Comparison of ENCODE assay signal across 1 cellular context in the genomic region with DNA sequence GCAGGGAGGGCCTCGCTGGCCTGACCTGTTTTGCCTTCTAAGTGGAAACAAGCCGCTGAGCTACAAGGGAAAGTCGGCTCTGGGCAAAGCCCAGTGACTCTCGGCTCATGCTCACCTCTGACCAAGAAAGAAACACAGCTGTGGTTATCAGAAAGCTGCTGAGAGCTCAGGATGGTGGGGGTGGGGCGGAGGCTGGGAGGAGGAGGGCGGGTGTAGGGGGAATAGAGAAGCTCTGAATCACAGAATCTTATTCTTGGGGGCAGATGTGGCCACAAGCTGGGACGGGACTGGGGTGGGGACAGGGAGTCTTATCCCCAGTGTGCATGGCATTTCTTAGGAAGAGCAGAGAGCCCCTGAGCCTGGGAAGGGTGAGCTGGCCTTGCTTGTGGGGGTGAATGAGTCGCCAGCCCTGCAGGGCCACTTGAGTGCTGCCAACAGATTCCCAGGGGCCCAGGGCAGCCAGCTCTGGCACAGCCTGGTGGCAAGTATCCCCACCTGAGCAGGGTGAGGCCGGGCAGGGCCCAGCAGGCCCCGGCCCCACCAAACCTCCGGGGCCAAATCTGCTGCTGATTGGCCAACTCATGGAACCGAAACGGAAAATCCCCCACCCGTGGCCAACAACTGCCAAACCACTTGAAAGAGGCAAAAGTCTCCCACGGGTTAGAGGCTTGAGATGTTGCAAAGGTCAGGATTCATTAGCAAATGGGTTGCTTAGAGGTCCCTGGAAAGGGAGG.
TF ChIP-seq lines count a peak whose summit lies in the region.

No MANE protein-coding gene starts in this region.

TF ChIP-seq in HepG2, 621 proteins besides CTCF, POLR2A, EP300 and RAD21 (continued from another document):
- TF ChIP-seq, protein P1, sequence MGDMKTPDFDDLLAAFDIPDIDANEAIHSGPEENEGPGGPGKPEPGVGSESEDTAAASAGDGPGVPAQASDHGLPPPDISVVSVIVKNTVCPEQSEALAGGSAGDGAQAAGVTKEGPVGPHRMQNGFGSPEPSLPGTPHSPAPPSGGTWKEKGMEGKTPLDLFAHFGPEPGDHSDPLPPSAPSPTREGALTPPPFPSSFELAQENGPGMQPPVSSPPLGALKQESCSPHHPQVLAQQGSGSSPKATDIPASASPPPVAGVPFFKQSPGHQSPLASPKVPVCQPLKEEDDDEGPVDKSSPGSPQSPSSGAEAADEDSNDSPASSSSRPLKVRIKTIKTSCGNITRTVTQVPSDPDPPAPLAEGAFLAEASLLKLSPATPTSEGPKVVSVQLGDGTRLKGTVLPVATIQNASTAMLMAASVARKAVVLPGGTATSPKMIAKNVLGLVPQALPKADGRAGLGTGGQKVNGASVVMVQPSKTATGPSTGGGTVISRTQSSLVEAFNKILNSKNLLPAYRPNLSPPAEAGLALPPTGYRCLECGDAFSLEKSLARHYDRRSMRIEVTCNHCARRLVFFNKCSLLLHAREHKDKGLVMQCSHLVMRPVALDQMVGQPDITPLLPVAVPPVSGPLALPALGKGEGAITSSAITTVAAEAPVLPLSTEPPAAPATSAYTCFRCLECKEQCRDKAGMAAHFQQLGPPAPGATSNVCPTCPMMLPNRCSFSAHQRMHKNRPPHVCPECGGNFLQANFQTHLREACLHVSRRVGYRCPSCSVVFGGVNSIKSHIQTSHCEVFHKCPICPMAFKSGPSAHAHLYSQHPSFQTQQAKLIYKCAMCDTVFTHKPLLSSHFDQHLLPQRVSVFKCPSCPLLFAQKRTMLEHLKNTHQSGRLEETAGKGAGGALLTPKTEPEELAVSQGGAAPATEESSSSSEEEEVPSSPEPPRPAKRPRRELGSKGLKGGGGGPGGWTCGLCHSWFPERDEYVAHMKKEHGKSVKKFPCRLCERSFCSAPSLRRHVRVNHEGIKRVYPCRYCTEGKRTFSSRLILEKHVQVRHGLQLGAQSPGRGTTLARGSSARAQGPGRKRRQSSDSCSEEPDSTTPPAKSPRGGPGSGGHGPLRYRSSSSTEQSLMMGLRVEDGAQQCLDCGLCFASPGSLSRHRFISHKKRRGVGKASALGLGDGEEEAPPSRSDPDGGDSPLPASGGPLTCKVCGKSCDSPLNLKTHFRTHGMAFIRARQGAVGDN (CRISPR knock-in tag; IDR thresholded peaks at IDR 0.05): peak; percentile 29; the same call in 1 of the 2 replicates
- 0 out of 2 replicates have a peak, but pooled peaks have one; percentile 56 for TF ChIP-seq HNRNPL (IDR thresholded peaks at IDR 0.05; ENCODE audit: low read depth, low read length)
- 0 out of 2 replicates have a peak, but pooled peaks have one; percentile 27 for TF ChIP-seq ZFX (CRISPR knock-in tag; IDR thresholded peaks at IDR 0.05; ENCODE audit: low read depth)
- TF ChIP-seq ZNF326 (CRISPR knock-in tag; IDR thresholded peaks at IDR 0.05; ENCODE audit: borderline replicate concordance): no peak
- TF ChIP-seq, protein P2, sequence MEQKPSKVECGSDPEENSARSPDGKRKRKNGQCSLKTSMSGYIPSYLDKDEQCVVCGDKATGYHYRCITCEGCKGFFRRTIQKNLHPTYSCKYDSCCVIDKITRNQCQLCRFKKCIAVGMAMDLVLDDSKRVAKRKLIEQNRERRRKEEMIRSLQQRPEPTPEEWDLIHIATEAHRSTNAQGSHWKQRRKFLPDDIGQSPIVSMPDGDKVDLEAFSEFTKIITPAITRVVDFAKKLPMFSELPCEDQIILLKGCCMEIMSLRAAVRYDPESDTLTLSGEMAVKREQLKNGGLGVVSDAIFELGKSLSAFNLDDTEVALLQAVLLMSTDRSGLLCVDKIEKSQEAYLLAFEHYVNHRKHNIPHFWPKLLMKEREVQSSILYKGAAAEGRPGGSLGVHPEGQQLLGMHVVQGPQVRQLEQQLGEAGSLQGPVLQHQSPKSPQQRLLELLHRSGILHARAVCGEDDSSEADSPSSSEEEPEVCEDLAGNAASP (CRISPR knock-in tag; IDR thresholded peaks at IDR 0.05; ENCODE audit: borderline replicate concordance): peak; percentile 54; the same call in 1 of the 2 replicates
- TF ChIP-seq ZMYM3 (CRISPR knock-in tag; IDR thresholded peaks at IDR 0.05): peak; percentile 58; the same call in 1 of the 2 replicates
- TF ChIP-seq ZFY (CRISPR knock-in tag; IDR thresholded peaks at IDR 0.05): peak; percentile 14; the same call in 1 of the 2 replicates
- no peak for TF ChIP-seq ZNF790 (CRISPR knock-in tag; IDR thresholded peaks at IDR 0.05; ENCODE audit: borderline replicate concordance)
- no peak for TF ChIP-seq ZNF674 (CRISPR knock-in tag; IDR thresholded peaks at IDR 0.05; ENCODE audit: low read depth)
- TF ChIP-seq SALL1 (CRISPR knock-in tag; IDR thresholded peaks at IDR 0.05): peak; percentile 34
- no peak for TF ChIP-seq PAX8 (CRISPR knock-in tag; IDR thresholded peaks at IDR 0.05; ENCODE audit: borderline replicate concordance)
- TF ChIP-seq SP140L (CRISPR knock-in tag; IDR thresholded peaks at IDR 0.05; ENCODE audit: borderline replicate concordance): no peak
- peak; percentile 72; the same call in 1 of the 2 replicates for TF ChIP-seq RARA (CRISPR knock-in tag; IDR thresholded peaks at IDR 0.05)
- TF ChIP-seq EHMT2 (IDR thresholded peaks at IDR 0.05; ENCODE audit: borderline replicate concordance, low read depth, low read length): no peak
- peak; percentile 60; the same call in 1 of the 2 replicates for TF ChIP-seq RXRB (CRISPR knock-in tag; IDR thresholded peaks at IDR 0.05; ENCODE audit: borderline replicate concordance)
- no peak for TF ChIP-seq KLF15 (CRISPR knock-in tag; IDR thresholded peaks at IDR 0.05; ENCODE audit: borderline replicate concordance)
- no peak for TF ChIP-seq EED (CRISPR knock-in tag; IDR thresholded peaks at IDR 0.05)
- no peak for TF ChIP-seq PHB2 (IDR thresholded peaks at IDR 0.05; ENCODE audit: partially characterized antibody)
- TF ChIP-seq MAFF (IDR thresholded peaks at IDR 0.05; ENCODE audit: low read depth, low read length): no peak
- TF ChIP-seq ZNF350 (CRISPR knock-in tag; IDR thresholded peaks at IDR 0.05; ENCODE audit: borderline replicate concordance, low read depth): no peak
- TF ChIP-seq ZNF773 (CRISPR knock-in tag; IDR thresholded peaks at IDR 0.05; ENCODE audit: borderline replicate concordance): no peak
